Comparison of ENCODE assay signal across 18 cellular contexts in genomic region chr2:160420711-160421110, GRCh38.
A peak's percentile ranks its signal among the peaks of the same experiment; 100 is the strongest.
DNase-seq lines count a peak whose midpoint lies in the region; ATAC-seq and TF ChIP-seq lines count a peak whose summit lies in the region.
"Had no signal": no experiment of that assay in that cellular context is flagged by ENCODE, and none has a peak within 500 bp of the region (broad histone marks: within the 10 kb centered on the region; RNA-seq: fewer than 3 reads in every experiment).

No MANE protein-coding gene starts in this region.

- H3K14ac ChIP-seq in trophoblast cell (ENCODE audit: low read length), result no peak overlapping the region

- POLR2A ChIA-PET in activated CD8-positive, alpha-beta T cell treated with anti-CD3 and anti-CD28 coated beads, Interleukin-2, amount 10 ng/mL, durations not matched to agents 7 days and 5 days (lab: Charles Lee), result no interaction called here

- no peaks in the 10 kb centered on the region for H3K36me3 ChIP-seq in ACC112 (ENCODE audit: insufficient read depth, low read length)
- H3K36me3 ChIP-seq in left lung, result no peaks in the 10 kb centered on the region
- H3K36me3 ChIP-seq in trophoblast cell (ENCODE audit: control insufficient read depth in 1 of 2, insufficient read depth in 2 of 2, low read length in 2 of 2), result peaks cover 0 to 2% of the 10 kb centered on the region in 2 experiments
- H3K36me3 ChIP-seq: thoracic aorta had no signal

- H3K4ac ChIP-seq in trophoblast cell (ENCODE audit: low read depth, low read length), result no peak overlapping the region

- H2BK12ac ChIP-seq in trophoblast cell (ENCODE audit: low read length), result no peak overlapping the region

- no peak for TF ChIP-seq CTCF in left lung (IDR thresholded peaks at IDR 0.05)

- H3K4me3 Mint-ChIP-seq in activated CD8-positive, alpha-beta T cell treated with anti-CD3 and anti-CD28 coated beads, Interleukin-2, amount 10 ng/mL, durations not matched to agents 7 days and 5 days, result no peak overlapping the region
- H3K4me3 Mint-ChIP-seq: activated T-cell treated with anti-CD3 and anti-CD28 coated beads, Interleukin-2, amount 50 U/mL, for 4 hours; endodermal cell; GM23338 had no signal

- WGBS in trophoblast cell (ENCODE audit: extremely low coverage, insufficient coverage, insufficient read length), result no CpG with 5 or more reads among the region's 4 CpGs

- CTCF ChIA-PET in activated CD8-positive, alpha-beta T cell treated with anti-CD3 and anti-CD28 coated beads, Interleukin-2, amount 10 ng/mL, durations not matched to agents 7 days and 5 days (lab: Charles Lee), result interaction anchor here (2.1 kb wide), 1 partner anchor 8 kb away, joined by 7 read pairs; no protein-coding TSS in a partner anchor

- H3K27me3 Mint-ChIP-seq in activated CD8-positive, alpha-beta T cell treated with anti-CD3 and anti-CD28 coated beads, Interleukin-2, amount 10 ng/mL, durations not matched to agents 7 days and 5 days (ENCODE audit: low read depth), result no peaks in the 10 kb centered on the region

- H3K23ac ChIP-seq in trophoblast cell (ENCODE audit: low read length), result no peak overlapping the region

- H3K9me3 Mint-ChIP-seq in activated CD8-positive, alpha-beta T cell treated with anti-CD3 and anti-CD28 coated beads, Interleukin-2, amount 10 ng/mL, durations not matched to agents 7 days and 5 days (ENCODE audit: insufficient read depth), result no peaks in the 10 kb centered on the region
- H3K9me3 Mint-ChIP-seq: activated T-cell treated with anti-CD3 and anti-CD28 coated beads, Interleukin-2, amount 50 U/mL, for 4 hours; GM23338 had no signal

- H2BK120ac ChIP-seq in trophoblast cell (ENCODE audit: insufficient read depth, low read length, poor library complexity), result no peak overlapping the region

- DNase-seq in A172 (ENCODE audit: low spot score) (peak; percentile 57), left lung (no peak), trophoblast cell (no peak), substantia nigra (lab: John Stamatoyannopoulos, UW) (no peak)
- no peak for DNase-seq in activated CD8-positive, alpha-beta T cell treated with anti-CD3 and anti-CD28 coated beads, Interleukin-2, amount 10 ng/mL, durations not matched to agents 7 days and 5 days
- DNase-seq: activated T-cell treated with anti-CD3 and anti-CD28 coated beads, Interleukin-2, amount 50 U/mL, for 4 hours; aorta; C1 segment of cervical spinal cord; DMS 273 treated with DMSO at 0.1 percent for 48 hours; endodermal cell; NCI-H748 treated with DMSO at 0.1 percent for 48 hours; PC-9; stimulated activated CD4-positive, alpha-beta T cell treated with anti-CD3 and anti-CD28 coated beads, Interleukin-4, amount 100 ng/mL, for 24 hours had no signal

- peaks cover 66% of the 10 kb centered on the region for H3K4me1 Mint-ChIP-seq in activated CD8-positive, alpha-beta T cell treated with anti-CD3 and anti-CD28 coated beads, Interleukin-2, amount 10 ng/mL, durations not matched to agents 7 days and 5 days (ENCODE audit: low read depth)
- H3K4me1 Mint-ChIP-seq: endodermal cell had no signal

- no peak overlapping the region for H4K8ac ChIP-seq in trophoblast cell (ENCODE audit: low read depth, low read length)

- intact Hi-C loops in left lung (cut with DNase I), result no loop called here

- no peak overlapping the region for H3K4me3 ChIP-seq in ACC112 (ENCODE audit: low read depth, low read length)
- H3K4me3 ChIP-seq in left lung, result no peak overlapping the region
- no peak overlapping the region for H3K4me3 ChIP-seq in trophoblast cell (ENCODE audit: low read depth, low read length)
- H3K4me3 ChIP-seq: GM23338, PC-9, skin epidermis, thoracic aorta had no signal

- no peak overlapping the region for H3K9ac ChIP-seq in trophoblast cell (ENCODE audit: low read length)

- no peak overlapping the region for H2AFZ ChIP-seq in ACC112 (ENCODE audit: low read length, unreplicated experiment)
- no peak overlapping the region for H2AFZ ChIP-seq in trophoblast cell (ENCODE audit: insufficient read depth, low read length, poor library complexity)
- H2AFZ ChIP-seq: GM23338, PC-9 had no signal

- H3K4me1 ChIP-seq in ACC112 (ENCODE audit: control insufficient read depth, insufficient read depth, low read length, unreplicated experiment), result peaks cover 62% of the 10 kb centered on the region
- peaks cover 14 to 44% of the 10 kb centered on the region in 2 donors for H3K4me1 ChIP-seq in left lung
- H3K4me1 ChIP-seq in trophoblast cell (ENCODE audit: control insufficient read depth in 1 of 2, insufficient read depth in 2 of 2, low read length in 2 of 2), result no peaks in the 10 kb centered on the region

- H3K18ac ChIP-seq in trophoblast cell (ENCODE audit: low read length), result no peak overlapping the region

- no peak overlapping the region for H3K4me2 ChIP-seq in trophoblast cell (ENCODE audit: low read length)
- H3K4me2 ChIP-seq: GM23338, PC-9 had no signal

- H2AK5ac ChIP-seq in trophoblast cell (ENCODE audit: low read length), result no peak overlapping the region

- H3K27me3 ChIP-seq in ACC112 (ENCODE audit: insufficient read depth, low read length), result no peaks in the 10 kb centered on the region
- H3K27me3 ChIP-seq in left lung, result no peaks in the 10 kb centered on the region
- no peaks in the 10 kb centered on the region for H3K27me3 ChIP-seq in trophoblast cell (ENCODE audit: insufficient read depth, low read length)

- H3K27ac ChIP-seq in ACC112 (ENCODE audit: low read depth, low read length), result peak overlapping the region; percentile 95
- peak overlapping the region; percentile 24 to 39 for H3K27ac ChIP-seq in left lung
- H3K27ac ChIP-seq in trophoblast cell (ENCODE audit: low read depth, low read length), result no peak overlapping the region
- no peak overlapping the region for H3K27ac ChIP-seq in substantia nigra (ENCODE audit: low read depth, low read length, poor library complexity, severe bottlenecking)
- H3K27ac ChIP-seq: PC-9 had no signal

- H2BK5ac ChIP-seq in trophoblast cell (ENCODE audit: low read depth, low read length, poor library complexity), result no peak overlapping the region

- ATAC-seq in activated CD8-positive, alpha-beta T cell treated with anti-CD3 and anti-CD28 coated beads, Interleukin-2, amount 10 ng/mL, durations not matched to agents 7 days and 5 days, result no peak
- no peak for ATAC-seq in left lung
- no peak for ATAC-seq in GM21529 (IDR thresholded peaks at IDR 0.05; ENCODE audit: unreplicated experiment)
- ATAC-seq: activated T-cell treated with anti-CD3 and anti-CD28 coated beads, Interleukin-2, amount 50 U/mL, for 4 hours had no signal

- H3K79me1 ChIP-seq in trophoblast cell (ENCODE audit: low read length), result no peaks in the 10 kb centered on the region

- H3K36me3 Mint-ChIP-seq in activated CD8-positive, alpha-beta T cell treated with anti-CD3 and anti-CD28 coated beads, Interleukin-2, amount 10 ng/mL, durations not matched to agents 7 days and 5 days (ENCODE audit: low read depth), result peaks cover 44% of the 10 kb centered on the region

- H4K91ac ChIP-seq in trophoblast cell (ENCODE audit: low read depth, low read length), result no peak overlapping the region

- H3K27ac Mint-ChIP-seq in activated CD8-positive, alpha-beta T cell treated with anti-CD3 and anti-CD28 coated beads, Interleukin-2, amount 10 ng/mL, durations not matched to agents 7 days and 5 days, result peak overlapping the region; percentile 47
- H3K27ac Mint-ChIP-seq: endodermal cell had no signal

- H3K79me2 ChIP-seq in ACC112 (ENCODE audit: control insufficient read depth, insufficient read depth, low read length, unreplicated experiment) (peaks cover 50% of the 10 kb centered on the region), trophoblast cell (ENCODE audit: control insufficient read depth, insufficient read depth, low read length, poor library complexity) (no peaks in the 10 kb centered on the region)

- H3K9me3 ChIP-seq in left lung (no peaks in the 10 kb centered on the region), trophoblast cell (ENCODE audit: insufficient read depth, low read depth, low read length) (no peaks in the 10 kb centered on the region)
- H3K9me3 ChIP-seq: thoracic aorta had no signal

- no peak overlapping the region for H4K12ac ChIP-seq in trophoblast cell (ENCODE audit: low read depth, low read length)

Comparison
In these comparisons a context has a peak if more than half of its experiments do, and no peak if none do; other contexts are left out.
1. H3K27ac ChIP-seq: peak in ACC112 (single experiment) and left lung (2 of 2); none in trophoblast cell (single experiment) and substantia nigra (single experiment).